9 cellular contexts compared by ENCODE assay signal in genomic region chr7:37832194-37832593, GRCh38. TPM values are rescaled to one million over a fixed set of nuclear protein-coding genes. Genes with fewer than 3 reads are reported as not detected.
DNase-seq lines count a peak whose midpoint lies in the region; ATAC-seq and TF ChIP-seq lines count a peak whose summit lies in the region.
"Had no signal": no experiment of that assay in that cellular context is flagged by ENCODE, and none has a peak within 500 bp of the region (broad histone marks: within the 10 kb centered on the region; RNA-seq: fewer than 3 reads in every experiment).

No MANE protein-coding gene starts in this region.

- H3K9me3 Mint-ChIP-seq in activated CD4-positive, alpha-beta memory T cell treated with anti-CD3 and anti-CD28 coated beads for 36 hours, result no peaks in the 10 kb centered on the region
- no peaks in the 10 kb centered on the region for H3K9me3 Mint-ChIP-seq in activated CD4-positive, alpha-beta memory T cell treated with anti-CD3 and anti-CD28 coated beads, Interleukin-2, amount 10 ng/mL, durations not matched to agents 7 days and 5 days

- no peak overlapping the region for H3K4me3 Mint-ChIP-seq in activated CD4-positive, alpha-beta memory T cell treated with anti-CD3 and anti-CD28 coated beads for 36 hours
- no peak overlapping the region for H3K4me3 Mint-ChIP-seq in activated CD4-positive, alpha-beta memory T cell treated with anti-CD3 and anti-CD28 coated beads, Interleukin-2, amount 10 ng/mL, durations not matched to agents 7 days and 5 days

- intact Hi-C loops in activated CD4-positive, alpha-beta memory T cell treated with anti-CD3 and anti-CD28 coated beads for 36 hours (cut with micrococcal nuclease), result loop anchor here (10.0 kb wide), 1 partner anchor 627 kb away; no protein-coding TSS in a partner anchor

- H3K27ac ChIP-seq in coronary artery, result no peak overlapping the region

- CTCF ChIA-PET in activated CD4-positive, alpha-beta memory T cell treated with anti-CD3 and anti-CD28 coated beads for 36 hours (lab: Charles Lee), result interaction anchor here (0.7 to 1.4 kb wide), 3 partner anchors 10 to 612 kb away, joined by 3 to 4 read pairs (median 4); no protein-coding TSS in a partner anchor
- CTCF ChIA-PET in activated CD4-positive, alpha-beta memory T cell treated with anti-CD3 and anti-CD28 coated beads, Interleukin-2, amount 10 ng/mL, durations not matched to agents 7 days and 5 days (lab: Charles Lee), result interaction anchor here (1.3 kb wide), 1 partner anchor 12 kb away, joined by 3 read pairs; no protein-coding TSS in a partner anchor

- TF ChIP-seq CTCF in fibroblast of the aortic adventitia (IDR thresholded peaks at IDR 0.05; ENCODE audit: insufficient read depth, low read length) (no peak), coronary artery (IDR thresholded peaks at IDR 0.05) (no peak)

- POLR2A ChIA-PET in activated CD4-positive, alpha-beta memory T cell treated with anti-CD3 and anti-CD28 coated beads for 36 hours (lab: Charles Lee), result no interaction called here
- POLR2A ChIA-PET in activated CD4-positive, alpha-beta memory T cell treated with anti-CD3 and anti-CD28 coated beads, Interleukin-2, amount 10 ng/mL, durations not matched to agents 7 days and 5 days (lab: Charles Lee), result no interaction called here

- H3K27me3 Mint-ChIP-seq in activated CD4-positive, alpha-beta memory T cell treated with anti-CD3 and anti-CD28 coated beads for 36 hours, result peaks cover 9% of the 10 kb centered on the region
- H3K27me3 Mint-ChIP-seq in activated CD4-positive, alpha-beta memory T cell treated with anti-CD3 and anti-CD28 coated beads, Interleukin-2, amount 10 ng/mL, durations not matched to agents 7 days and 5 days, result peaks cover 17% of the 10 kb centered on the region
- H3K27me3 Mint-ChIP-seq: CD4-positive, CD25-positive, alpha-beta regulatory T cell had no signal

- DNase-seq in activated CD4-positive, alpha-beta memory T cell treated with anti-CD3 and anti-CD28 coated beads for 36 hours, result peak; percentile 23
- DNase-seq in activated CD4-positive, alpha-beta memory T cell treated with anti-CD3 and anti-CD28 coated beads, Interleukin-2, amount 10 ng/mL, durations not matched to agents 7 days and 5 days, result no peak
- peak; percentile 60 for DNase-seq in NCI-H69 (lab: John Stamatoyannopoulos, UW)
- peak; percentile 44 for DNase-seq in fibroblast of the aortic adventitia (ENCODE audit: low read depth)
- DNase-seq in putamen (ENCODE audit: low spot score), result peak; percentile 77
- no peak for DNase-seq in activated T-cell treated with anti-CD3 and anti-CD28 coated beads for 4 hours
- DNase-seq in coronary artery (ENCODE audit: low spot score), result no peak

- peak; percentile 83 for ATAC-seq in HG03039 (IDR thresholded peaks at IDR 0.05; ENCODE audit: unreplicated experiment)

- H3K36me3 Mint-ChIP-seq in activated CD4-positive, alpha-beta memory T cell treated with anti-CD3 and anti-CD28 coated beads for 36 hours, result no peaks in the 10 kb centered on the region
- H3K36me3 Mint-ChIP-seq in activated CD4-positive, alpha-beta memory T cell treated with anti-CD3 and anti-CD28 coated beads, Interleukin-2, amount 10 ng/mL, durations not matched to agents 7 days and 5 days (ENCODE audit: low read depth), result no peaks in the 10 kb centered on the region
- H3K36me3 Mint-ChIP-seq: CD4-positive, CD25-positive, alpha-beta regulatory T cell had no signal

- peaks cover 7% of the 10 kb centered on the region for H3K4me1 Mint-ChIP-seq in activated CD4-positive, alpha-beta memory T cell treated with anti-CD3 and anti-CD28 coated beads for 36 hours (ENCODE audit: low read depth)
- H3K4me1 Mint-ChIP-seq in activated CD4-positive, alpha-beta memory T cell treated with anti-CD3 and anti-CD28 coated beads, Interleukin-2, amount 10 ng/mL, durations not matched to agents 7 days and 5 days, result peaks cover 3% of the 10 kb centered on the region

- H3K27ac Mint-ChIP-seq in activated CD4-positive, alpha-beta memory T cell treated with anti-CD3 and anti-CD28 coated beads for 36 hours, result no peak overlapping the region
- H3K27ac Mint-ChIP-seq in activated CD4-positive, alpha-beta memory T cell treated with anti-CD3 and anti-CD28 coated beads, Interleukin-2, amount 10 ng/mL, durations not matched to agents 7 days and 5 days, result no peak overlapping the region
- H3K27ac Mint-ChIP-seq: CD4-positive, CD25-positive, alpha-beta regulatory T cell had no signal

- H3K4me3 ChIP-seq in fibroblast of the aortic adventitia (ENCODE audit: low read depth, low read length) (no peak overlapping the region), coronary artery (no peak overlapping the region)

RNA-seq across cellular contexts. Expression of gene NME8, which starts 16.2 kb away (rescaled TPM):
- not detected for total RNA-seq in activated CD4-positive, alpha-beta memory T cell treated with anti-CD3 and anti-CD28 coated beads for 36 hours
- total RNA-seq in activated CD4-positive, alpha-beta memory T cell treated with anti-CD3 and anti-CD28 coated beads, Interleukin-2, amount 10 ng/mL, durations not matched to agents 7 days and 5 days, result not detected
- total RNA-seq in fibroblast of the aortic adventitia (ENCODE audit: low replicate concordance), result not detected in 2 replicates
- total RNA-seq: CD4-positive, CD25-positive, alpha-beta regulatory T cell had no signal

Comparison
In these comparisons a context has a peak if more than half of its experiments do, and no peak if none do; other contexts are left out.
1. DNase-seq: peak in activated CD4-positive, alpha-beta memory T cell treated with anti-CD3 and anti-CD28 coated beads for 36 hours (single experiment), NCI-H69 (single experiment), fibroblast of the aortic adventitia (single experiment) and putamen (single experiment); none in activated CD4-positive, alpha-beta memory T cell treated with anti-CD3 and anti-CD28 coated beads, Interleukin-2, amount 10 ng/mL, durations not matched to agents 7 days and 5 days (single experiment), activated T-cell treated with anti-CD3 and anti-CD28 coated beads for 4 hours (single experiment) and coronary artery (single experiment).